8 cellular contexts compared by ENCODE assay signal in the genomic region with DNA sequence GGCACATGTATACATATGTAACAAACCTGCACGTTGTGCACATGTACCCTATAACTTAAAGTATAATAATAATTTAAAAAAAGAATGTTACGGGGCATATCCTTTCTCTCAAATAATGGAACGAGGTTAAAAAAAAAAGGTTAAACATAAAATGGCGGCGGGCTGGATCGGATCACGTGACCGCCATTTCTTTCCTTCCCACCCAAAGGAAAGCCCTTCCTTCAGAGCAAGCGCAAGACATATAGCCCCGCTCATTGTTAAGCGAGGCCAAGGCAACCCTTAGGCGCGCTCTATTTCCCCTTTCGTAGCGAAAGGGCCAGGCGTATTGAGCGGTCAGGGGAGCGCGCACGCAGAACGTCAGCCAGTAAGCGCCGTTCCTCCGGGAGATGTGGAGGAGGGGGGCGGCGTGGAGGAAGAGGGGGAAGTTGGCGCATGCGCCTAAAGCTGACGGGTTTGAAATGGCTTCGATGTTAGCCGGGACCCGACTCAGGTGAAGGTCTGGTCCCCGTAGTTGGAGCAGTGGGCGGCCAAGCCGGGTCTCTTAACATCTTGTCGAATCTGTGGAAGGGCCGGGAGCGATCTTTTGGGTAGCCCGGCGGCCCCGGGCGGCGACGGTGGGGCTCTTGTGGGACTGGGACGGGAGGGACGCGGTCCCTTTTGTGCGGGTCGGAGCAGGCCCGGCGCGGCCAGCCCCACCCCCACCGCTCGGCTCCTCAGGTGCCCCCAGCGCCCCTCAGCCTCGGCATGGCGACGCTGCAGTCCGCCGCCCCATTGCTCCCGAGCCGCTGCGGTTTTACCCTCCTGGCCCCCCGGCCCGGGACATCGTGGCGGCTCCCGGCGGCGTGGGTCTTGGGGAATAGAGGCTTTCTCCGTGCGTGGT. TPM values are rescaled to one million over a fixed set of nuclear protein-coding genes. Genes with fewer than 3 reads are reported as not detected.
A peak's percentile ranks its signal among the peaks of the same experiment; 100 is the strongest.
DNase-seq lines count a peak whose midpoint lies in the region; ATAC-seq and TF ChIP-seq lines count a peak whose summit lies in the region.

A gene with protein sequence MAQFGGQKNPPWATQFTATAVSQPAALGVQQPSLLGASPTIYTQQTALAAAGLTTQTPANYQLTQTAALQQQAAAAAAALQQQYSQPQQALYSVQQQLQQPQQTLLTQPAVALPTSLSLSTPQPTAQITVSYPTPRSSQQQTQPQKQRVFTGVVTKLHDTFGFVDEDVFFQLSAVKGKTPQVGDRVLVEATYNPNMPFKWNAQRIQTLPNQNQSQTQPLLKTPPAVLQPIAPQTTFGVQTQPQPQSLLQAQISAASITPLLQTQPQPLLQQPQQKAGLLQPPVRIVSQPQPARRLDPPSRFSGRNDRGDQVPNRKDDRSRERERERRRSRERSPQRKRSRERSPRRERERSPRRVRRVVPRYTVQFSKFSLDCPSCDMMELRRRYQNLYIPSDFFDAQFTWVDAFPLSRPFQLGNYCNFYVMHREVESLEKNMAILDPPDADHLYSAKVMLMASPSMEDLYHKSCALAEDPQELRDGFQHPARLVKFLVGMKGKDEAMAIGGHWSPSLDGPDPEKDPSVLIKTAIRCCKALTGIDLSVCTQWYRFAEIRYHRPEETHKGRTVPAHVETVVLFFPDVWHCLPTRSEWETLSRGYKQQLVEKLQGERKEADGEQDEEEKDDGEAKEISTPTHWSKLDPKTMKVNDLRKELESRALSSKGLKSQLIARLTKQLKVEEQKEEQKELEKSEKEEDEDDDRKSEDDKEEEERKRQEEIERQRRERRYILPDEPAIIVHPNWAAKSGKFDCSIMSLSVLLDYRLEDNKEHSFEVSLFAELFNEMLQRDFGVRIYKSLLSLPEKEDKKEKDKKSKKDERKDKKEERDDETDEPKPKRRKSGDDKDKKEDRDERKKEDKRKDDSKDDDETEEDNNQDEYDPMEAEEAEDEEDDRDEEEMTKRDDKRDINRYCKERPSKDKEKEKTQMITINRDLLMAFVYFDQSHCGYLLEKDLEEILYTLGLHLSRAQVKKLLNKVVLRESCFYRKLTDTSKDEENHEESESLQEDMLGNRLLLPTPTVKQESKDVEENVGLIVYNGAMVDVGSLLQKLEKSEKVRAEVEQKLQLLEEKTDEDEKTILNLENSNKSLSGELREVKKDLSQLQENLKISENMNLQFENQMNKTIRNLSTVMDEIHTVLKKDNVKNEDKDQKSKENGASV (plus strand): TSS at position 447 of the 880 bp plus-strand sequence. CDS start 1,266 bp downstream, outside the sequence.

- H3K36me3 ChIP-seq in prostate gland: no peaks in the 10 kb centered on the region
- H3K36me3 ChIP-seq in urinary bladder (ENCODE audit: insufficient read depth): peaks cover 3% of the 10 kb centered on the region

- intact Hi-C loops in T-helper 2 cell treated with Interferon-gamma antibody and Interleukin-4, amounts not matched to agents 100 ng/mL and 5 ng/mL, for 36 hours (cut with micrococcal nuclease): loop anchor here (1.0 to 5.0 kb wide), 10 partner anchors 120 to 649 kb away; partner anchors contain the start of genes DDX21, DDX50, DNA2 and SLC25A16
- intact Hi-C loops in left ventricle myocardium superior (cut with micrococcal nuclease) (no loop called here), prostate gland (cut with DNase I) (no loop called here)

- peak; percentile 69 for TF ChIP-seq POLR2A in prostate gland (IDR thresholded peaks at IDR 0.05)

- under 1% methylated on average over 58 of the region's 72 CpGs for WGBS in prostate gland
- under 1% methylated on average over 72 of the region's 72 CpGs for WGBS in urinary bladder

- ATAC-seq in GM18499 (IDR thresholded peaks at IDR 0.05; ENCODE audit: insufficient read depth, unreplicated experiment): peak; percentile 92
- ATAC-seq in HG02943 (IDR thresholded peaks at IDR 0.05; ENCODE audit: low read depth, unreplicated experiment): peak; percentile 98
- peak; percentile 99 for ATAC-seq in left ventricle myocardium superior

- H3K27ac ChIP-seq in prostate gland (peak within 1 kb of the TSS; percentile 92 to 96), urinary bladder (ENCODE audit: low read depth) (peak within 1 kb of the TSS; percentile 79)

- no peak for TF ChIP-seq CTCF in prostate gland (IDR thresholded peaks at IDR 0.05)

- DNase-seq in NCI-H187 treated with DMSO at 0.1 percent for 48 hours (lab: John Stamatoyannopoulos, UW) (peak; percentile 54), anterior cingulate cortex (lab: John Stamatoyannopoulos, UW) (peak; percentile 50 to 97 (median 92)), left ventricle myocardium superior (peak; percentile 98), prostate gland (ENCODE audit: low spot score) (peak; percentile 97)

- H3K4me1 ChIP-seq in prostate gland (replicated peaks) (peaks cover 2% of the 10 kb centered on the region), urinary bladder (ENCODE audit: insufficient read depth) (no peaks in the 10 kb centered on the region)

- no peaks in the 10 kb centered on the region for H3K27me3 ChIP-seq in prostate gland (replicated peaks; ENCODE audit: insufficient read depth)

- H3K4me3 ChIP-seq in prostate gland: peak within 1 kb of the TSS; percentile 85 to 96
- H3K4me3 ChIP-seq in urinary bladder (ENCODE audit: low read depth, low read length): peak within 1 kb of the TSS; percentile 99

- H3K9me3 ChIP-seq in prostate gland: no peaks in the 10 kb centered on the region

RNA-seq across cellular contexts. Expression of the gene that starts here (rescaled TPM):
- total RNA-seq in T-helper 2 cell treated with Interferon-gamma antibody and Interleukin-4, amounts not matched to agents 100 ng/mL and 5 ng/mL, for 36 hours: 87.5 and 90.3 TPM in 2 replicates
- total RNA-seq in left ventricle myocardium superior (21.5 TPM), prostate gland (10 to 100 TPM; 38.1 to 73.8 TPM), urinary bladder (57.1 TPM)
- polyA plus RNA-seq in urinary bladder: 21.7 TPM

Comparison
In these comparisons a context has a peak if more than half of its experiments do, and no peak if none do; other contexts are left out.
1. Peak in every context shown above with its lines: DNase-seq, ATAC-seq, H3K4me3 ChIP-seq and H3K27ac ChIP-seq.